9 cellular contexts compared by ENCODE assay signal in the genomic region with DNA sequence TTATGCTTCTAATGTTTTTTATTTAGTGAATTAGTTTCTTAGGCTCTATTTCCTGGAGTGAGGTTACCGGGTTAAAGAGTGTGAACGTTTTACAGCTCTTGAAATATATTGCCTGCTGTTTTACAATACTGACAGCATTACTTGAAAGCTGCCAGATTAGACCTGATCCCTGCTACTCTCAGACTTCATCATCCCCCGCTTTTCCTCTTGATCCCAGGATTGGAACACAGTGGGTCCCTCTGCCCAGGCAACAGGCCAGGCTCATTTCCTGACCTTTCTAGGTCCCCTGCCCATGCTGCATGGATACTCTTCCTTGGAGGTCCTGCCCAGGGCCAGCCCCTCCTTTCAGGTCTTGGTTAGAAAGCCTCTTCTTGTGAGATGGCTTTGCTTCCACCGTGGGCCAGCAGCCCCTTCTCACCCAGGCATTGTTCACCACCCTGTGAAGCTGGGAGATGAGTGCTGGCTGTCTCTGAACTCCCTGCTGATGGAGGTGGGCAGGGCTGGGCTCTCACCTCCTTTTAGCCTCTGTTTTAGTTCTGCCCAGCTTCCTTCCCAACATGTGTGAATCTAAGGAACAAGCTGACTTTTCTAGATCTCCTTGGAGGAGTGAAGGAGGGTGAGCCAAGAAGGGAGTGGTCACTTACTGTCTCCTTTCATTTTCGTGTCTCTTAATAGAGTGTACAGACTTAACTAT. TPM values are rescaled to one million over a fixed set of nuclear protein-coding genes. Genes with fewer than 3 reads are reported as not detected.
DNase-seq lines count a peak whose midpoint lies in the region; ATAC-seq, FAIRE-seq and TF ChIP-seq lines count a peak whose summit lies in the region.
"Had no signal": no experiment of that assay in that cellular context is flagged by ENCODE, and none has a peak within 500 bp of the region (broad histone marks: within the 10 kb centered on the region; RNA-seq: fewer than 3 reads in every experiment).

No MANE protein-coding gene starts in this region.

- no peak overlapping the region for H3K4me3 ChIP-seq in bronchial epithelial cell (ENCODE audit: low read depth, low read length)
- H3K4me3 ChIP-seq in liver (ENCODE audit: low read depth in 1 of 3, low read length in 3 of 3), result no peak overlapping the region
- peak overlapping the region; percentile 24 for H3K4me3 ChIP-seq in thoracic aorta

- 51% methylated on average over 5 of the region's 5 CpGs for whole genome bisulfite sequencing in liver

- no peak for TF ChIP-seq CTCF in bronchial epithelial cell (IDR thresholded peaks at IDR 0.05; ENCODE audit: insufficient read depth, low read length, severe bottlenecking)
- TF ChIP-seq CTCF in liver (IDR thresholded peaks at IDR 0.05; ENCODE audit: low read depth, low read length, missing input control), result no peak
- no peak for TF ChIP-seq CTCF in thoracic aorta (IDR thresholded peaks at IDR 0.05)

- H3K27ac ChIP-seq in liver (ENCODE audit: low read depth in 1 of 2, low read length in 2 of 2), result peak overlapping the region; percentile 19 to 28
- H3K27ac ChIP-seq in thoracic aorta, result no peak overlapping the region

- peak overlapping the region; percentile 49 for H3K27ac Mint-ChIP-seq in activated CD4-positive, alpha-beta T cell treated with anti-CD3 and anti-CD28 coated beads for 36 hours

- no peaks in the 10 kb centered on the region for H3K9me3 ChIP-seq in liver (ENCODE audit: control insufficient read depth in 4 of 4, low read length in 3 of 4)
- H3K9me3 ChIP-seq in thoracic aorta, result no peaks in the 10 kb centered on the region

- H3K27me3 ChIP-seq in bronchial epithelial cell (ENCODE audit: control insufficient read depth, insufficient read depth, low read length) (no peaks in the 10 kb centered on the region), liver (ENCODE audit: control insufficient read depth in 4 of 4, insufficient read depth in 4 of 4, low read length in 3 of 4) (no peaks in the 10 kb centered on the region), thoracic aorta (replicated peaks; ENCODE audit: insufficient read depth) (no peaks in the 10 kb centered on the region)

- CTCF ChIA-PET in activated CD4-positive, alpha-beta T cell treated with anti-CD3 and anti-CD28 coated beads for 36 hours (lab: Charles Lee), result interaction anchor here (1.1 to 1.5 kb wide), 2 partner anchors 9 to 14 kb away, joined by 3 read pairs; no protein-coding TSS in a partner anchor

- ATAC-seq in activated CD4-positive, alpha-beta T cell treated with anti-CD3 and anti-CD28 coated beads for 36 hours, result no peak
- ATAC-seq in thoracic aorta (ENCODE audit: insufficient number of reproducible peaks, low FRiP score, low read depth) (no peak), HG02642 (IDR thresholded peaks at IDR 0.05; ENCODE audit: poor library complexity, unreplicated experiment) (no peak), HG02840 (IDR thresholded peaks at IDR 0.05; ENCODE audit: low FRiP score, unreplicated experiment) (no peak)

- peaks cover 62% of the 10 kb centered on the region for H3K4me1 Mint-ChIP-seq in activated CD4-positive, alpha-beta T cell treated with anti-CD3 and anti-CD28 coated beads for 36 hours

- intact Hi-C loops in activated CD4-positive, alpha-beta T cell treated with anti-CD3 and anti-CD28 coated beads for 36 hours (cut with DNase I, micrococcal nuclease), result no loop called here

- POLR2A ChIA-PET in activated CD4-positive, alpha-beta T cell treated with anti-CD3 and anti-CD28 coated beads for 36 hours (lab: Charles Lee), result no interaction called here

- no peak for DNase-seq in activated CD4-positive, alpha-beta T cell treated with anti-CD3 and anti-CD28 coated beads for 36 hours
- DNase-seq in activated CD4-positive, alpha-beta T cell treated with anti-CD3 and anti-CD28 coated beads for 4 hours, result no peak
- DNase-seq in bronchial epithelial cell (ENCODE audit: low read depth), result peak; percentile 12
- DNase-seq in thoracic aorta (ENCODE audit: low spot score), result no peak
- no peak for DNase-seq in hypothalamus (lab: John Stamatoyannopoulos, UW)
- DNase-seq: C1 segment of cervical spinal cord had no signal

- no peaks in the 10 kb centered on the region for H3K27me3 Mint-ChIP-seq in activated CD4-positive, alpha-beta T cell treated with anti-CD3 and anti-CD28 coated beads for 36 hours

- peaks cover 24% of the 10 kb centered on the region for H3K36me3 Mint-ChIP-seq in activated CD4-positive, alpha-beta T cell treated with anti-CD3 and anti-CD28 coated beads for 36 hours (ENCODE audit: low read depth)

- no peak for FAIRE-seq in bronchial epithelial cell (lab: Jason Lieb, UNC)

- H3K9ac ChIP-seq in liver (ENCODE audit: low read depth in 1 of 2, low read length in 2 of 2), result no peak overlapping the region

- TF ChIP-seq RAD21 in liver (IDR thresholded peaks at IDR 0.05), result no peak

- H3K9me3 Mint-ChIP-seq in activated CD4-positive, alpha-beta T cell treated with anti-CD3 and anti-CD28 coated beads for 36 hours (ENCODE audit: low read depth), result no peaks in the 10 kb centered on the region

- H3K4me1 ChIP-seq in liver (ENCODE audit: control insufficient read depth in 4 of 4, insufficient read depth in 4 of 4, low read length in 3 of 4) (peaks cover 22 to 35% (median 30%) of the 10 kb centered on the region in 4 donors), thoracic aorta (ENCODE audit: control insufficient read depth in 1 of 2, low read depth in 2 of 2) (peaks cover 43 to 69% of the 10 kb centered on the region in 2 donors)

- H3K36me3 ChIP-seq in bronchial epithelial cell (ENCODE audit: control insufficient read depth, insufficient read depth, low read length), result no peaks in the 10 kb centered on the region
- no peaks in the 10 kb centered on the region for H3K36me3 ChIP-seq in liver (ENCODE audit: control insufficient read depth in 4 of 4, insufficient read depth in 3 of 4, low read depth in 1 of 4, low read length in 3 of 4)
- no peaks in the 10 kb centered on the region for H3K36me3 ChIP-seq in thoracic aorta

- H3K4me3 Mint-ChIP-seq in activated CD4-positive, alpha-beta T cell treated with anti-CD3 and anti-CD28 coated beads for 36 hours, result no peak overlapping the region

TF ChIP-seq in liver, 16 proteins besides CTCF, POLR2A, EP300 and RAD21:
- no peak for TF ChIP-seq GABPA (IDR thresholded peaks at IDR 0.05 in 1 of 2, conservative IDR thresholded peaks at IDR 0.05 in 1 of 2)
- TF ChIP-seq REST (IDR thresholded peaks at IDR 0.05), result no peak
- no peak for TF ChIP-seq RXRA (IDR thresholded peaks at IDR 0.05)
- TF ChIP-seq FOXA2 (IDR thresholded peaks at IDR 0.05), result no peak
- TF ChIP-seq HNF4A (conservative IDR thresholded peaks at IDR 0.05), result no peak
- no peak for TF ChIP-seq JUND (IDR thresholded peaks at IDR 0.05)
- no peak for TF ChIP-seq EGR1 (IDR thresholded peaks at IDR 0.05; ENCODE audit: low read depth in 2 of 2)
- TF ChIP-seq, protein P1, sequence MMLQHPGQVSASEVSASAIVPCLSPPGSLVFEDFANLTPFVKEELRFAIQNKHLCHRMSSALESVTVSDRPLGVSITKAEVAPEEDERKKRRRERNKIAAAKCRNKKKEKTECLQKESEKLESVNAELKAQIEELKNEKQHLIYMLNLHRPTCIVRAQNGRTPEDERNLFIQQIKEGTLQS (IDR thresholded peaks at IDR 0.05), result no peak

RNA-seq across cellular contexts. Expression of gene FAM120AOS, which starts 15.5 kb away (rescaled TPM):
- 10 to 100 TPM; 38.7 to 43.1 TPM for total RNA-seq in activated CD4-positive, alpha-beta T cell treated with anti-CD3 and anti-CD28 coated beads for 36 hours
- 47.1 and 63.1 TPM in 2 replicates for total RNA-seq in bronchial epithelial cell
- total RNA-seq in liver, result 10 to 100 TPM; 17.2 to 25.0 TPM
- 10 to 100 TPM; 16.4 to 17.4 TPM for polyA plus RNA-seq in liver
- 10 to 100 TPM; 48.5 to 56.2 TPM for total RNA-seq in thoracic aorta

RNA-seq across cellular contexts. Expression of gene FAM120A, which starts 17.4 kb away (rescaled TPM):
- 100 to 1,000 TPM; 115 to 154 TPM for total RNA-seq in activated CD4-positive, alpha-beta T cell treated with anti-CD3 and anti-CD28 coated beads for 36 hours
- total RNA-seq in bronchial epithelial cell (69.0 and 100 TPM in 2 replicates), liver (10 to 100 TPM; 52.6 to 91.0 TPM), thoracic aorta (10 to 100 TPM; 65.3 to 87.8 TPM)
- polyA plus RNA-seq in liver, result 10 to 100 TPM; 28.3 to 47.9 TPM

Comparison
In these comparisons a context has a peak if more than half of its experiments do, and no peak if none do; other contexts are left out.
1. H3K27ac ChIP-seq: peak in liver (2 of 2); none in thoracic aorta (0 of 2).